In the genomic region with DNA sequence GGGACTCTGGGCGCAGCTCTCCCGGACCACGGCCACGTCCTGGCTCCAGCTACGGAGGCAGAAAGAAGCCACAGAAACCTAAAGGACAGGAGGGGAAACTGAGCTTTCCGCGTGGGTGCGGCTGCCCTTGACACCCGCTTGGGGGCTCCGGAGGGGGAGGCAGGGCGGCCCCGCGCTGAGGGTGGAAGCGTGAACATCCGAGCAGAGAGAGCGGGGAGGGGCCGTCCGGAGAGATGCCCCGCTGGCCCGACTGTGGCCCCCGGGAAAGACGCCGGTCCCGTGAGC, we compare ENCODE assay signal across 8 cellular contexts.
A peak's percentile ranks its signal among the peaks of the same experiment; 100 is the strongest.
DNase-seq lines count a peak whose midpoint lies in the region; ATAC-seq and TF ChIP-seq lines count a peak whose summit lies in the region.

No MANE protein-coding gene starts in this region.

- intact Hi-C loops in psoas muscle (cut with DNase I): loop anchor here (2.0 to 10.0 kb wide), 4 partner anchors 294 to 372 kb away; partner anchors contain the start of gene ANTXR1 (in 2 of the 2)

- TF ChIP-seq CTCF in RWPE2 (IDR thresholded peaks at IDR 0.05; ENCODE audit: poor library complexity, severe bottlenecking) (no peak), fibroblast of pulmonary artery (IDR thresholded peaks at IDR 0.05; ENCODE audit: low read length, missing control alignments) (no peak), psoas muscle (IDR thresholded peaks at IDR 0.05) (no peak)

- H3K36me3 ChIP-seq in ES-I3 (ENCODE audit: insufficient read depth, low read length) (peaks cover 3% of the 10 kb centered on the region; the same call in 1 of the 2 replicates), RWPE2 (ENCODE audit: low read depth) (no peaks in the 10 kb centered on the region), psoas muscle (ENCODE audit: insufficient read depth in 1 of 2, low read depth in 1 of 2) (no peaks in the 10 kb centered on the region)

- no peak overlapping the region for H3K27ac ChIP-seq in RWPE2 (ENCODE audit: poor library complexity, severe bottlenecking)
- peak overlapping the region; percentile 61 for H3K27ac ChIP-seq in psoas muscle

- peak overlapping the region; percentile 34 for H3K4me3 ChIP-seq in RWPE2 (ENCODE audit: severe bottlenecking)
- H3K4me3 ChIP-seq in fibroblast of pulmonary artery (replicated peaks; ENCODE audit: low read depth, low read length): peak overlapping the region; percentile 60
- H3K4me3 ChIP-seq in psoas muscle: peak overlapping the region; percentile 67

- no peaks in the 10 kb centered on the region for H3K27me3 ChIP-seq in RWPE2 (ENCODE audit: insufficient read depth, poor library complexity, severe bottlenecking)
- peaks cover 0 to 37% (median 4%) of the 10 kb centered on the region in 3 donors for H3K27me3 ChIP-seq in psoas muscle (ENCODE audit: insufficient read depth in 3 of 3, low read length in 2 of 3)

- 1 to 2% (median 1%) methylated on average over 16 to 24 of the region's 24 CpGs for WGBS in psoas muscle, 3 donors

- DNase-seq in RWPE2 (ENCODE audit: low spot score): no peak
- DNase-seq in fibroblast of pulmonary artery (ENCODE audit: low read depth): no peak
- no peak for DNase-seq in psoas muscle
- no peak for DNase-seq in NCI-H2107 treated with DMSO at 0.1 percent for 48 hours (lab: John Stamatoyannopoulos, UW; ENCODE audit: unreplicated experiment)
- no peak for DNase-seq in SW480 (ENCODE audit: low spot score)

- H3K9ac ChIP-seq in ES-I3 (ENCODE audit: low read depth, low read length): peak overlapping the region; percentile 64; the same call in 1 of the 2 replicates

- ATAC-seq in RWPE2 (ENCODE audit: low read depth) (no peak), psoas muscle (peak in 2 of 4 donors; percentile 5 to 48), GM18502 (IDR thresholded peaks at IDR 0.05; ENCODE audit: poor library complexity, unreplicated experiment) (no peak), HG02588 (IDR thresholded peaks at IDR 0.05; ENCODE audit: unreplicated experiment) (no peak)

- H3K4me1 ChIP-seq in ES-I3 (ENCODE audit: insufficient read depth, low read length) (0 out of 2 replicates have a peak, but pooled peaks cover 4% of the 10 kb centered on the region), RWPE2 (ENCODE audit: insufficient read depth, poor library complexity, severe bottlenecking) (no peaks in the 10 kb centered on the region), psoas muscle (peaks cover 20% of the 10 kb centered on the region)

- H3K9me3 ChIP-seq in ES-I3 (ENCODE audit: control insufficient read depth, insufficient read depth, low read length): no peaks in the 10 kb centered on the region
- no peaks in the 10 kb centered on the region for H3K9me3 ChIP-seq in RWPE2 (ENCODE audit: severe bottlenecking)
- peaks cover 3% of the 10 kb centered on the region for H3K9me3 ChIP-seq in psoas muscle
